Comparison of ENCODE assay signal across 22 cellular contexts in genomic region chr2:37992631-37993030, GRCh38.
DNase-seq lines count a peak whose midpoint lies in the region; ATAC-seq, FAIRE-seq and TF ChIP-seq lines count a peak whose summit lies in the region.
"Had no signal": no experiment of that assay in that cellular context is flagged by ENCODE, and none has a peak within 500 bp of the region (broad histone marks: within the 10 kb centered on the region; RNA-seq: fewer than 3 reads in every experiment).

No MANE protein-coding gene starts in this region.

- CTCF ChIA-PET in A549 (lab: Yijun Ruan, JAX) = interaction anchor here (0.7 to 2.5 kb wide), 9 partner anchors 10 to 284 kb away, joined by 3 to 15 read pairs (median 5); partner anchors contain the start of gene CYP1B1
- CTCF ChIA-PET in Calu3 (lab: Charles Lee) = interaction anchor here (0.6 to 2.6 kb wide), 12 partner anchors 11 to 572 kb away, joined by 3 to 31 read pairs (median 5); partner anchors contain the start of gene CYP1B1

- WGBS in A549 (ENCODE audit: missing lambda C conversion rate) = 72% methylated on average over 3 of the region's 3 CpGs

- H3K36me3 Mint-ChIP-seq in Calu3 (ENCODE audit: insufficient read depth, unreplicated experiment) (no peaks in the 10 kb centered on the region), nephron (ENCODE audit: low read depth) (no peaks in the 10 kb centered on the region)
- no peaks in the 10 kb centered on the region for H3K36me3 Mint-ChIP-seq in activated T-helper 17 cell treated with anti-CD3 and anti-CD28 coated beads, Interleukin-2, amount 50 U/mL, for 72 hours (ENCODE audit: low read depth)

- H3K27me3 Mint-ChIP-seq in Calu3 (ENCODE audit: unreplicated experiment) (no peaks in the 10 kb centered on the region), nephron (ENCODE audit: low read depth) (no peaks in the 10 kb centered on the region)
- no peaks in the 10 kb centered on the region for H3K27me3 Mint-ChIP-seq in activated T-helper 17 cell treated with anti-CD3 and anti-CD28 coated beads, Interleukin-2, amount 50 U/mL, for 72 hours
- H3K27me3 Mint-ChIP-seq: CD4-positive, CD25-positive, alpha-beta regulatory T cell; CD8-positive, alpha-beta memory T cell had no signal

- H3K4me3 Mint-ChIP-seq in Calu3 (ENCODE audit: low read depth, unreplicated experiment) = peak overlapping the region; percentile 39
- H3K4me3 Mint-ChIP-seq in nephron = peak overlapping the region in 2 of 3 experiments; percentile 10 to 63
- no peak overlapping the region for H3K4me3 Mint-ChIP-seq in activated T-helper 17 cell treated with anti-CD3 and anti-CD28 coated beads, Interleukin-2, amount 50 U/mL, for 72 hours
- H3K4me3 Mint-ChIP-seq: CD4-positive, CD25-positive, alpha-beta regulatory T cell; CD8-positive, alpha-beta memory T cell had no signal

- 0 out of 3 replicates have a peak overlapping the region, but pooled peaks have one; percentile 7 for H3K4me2 ChIP-seq in A549

- TF ChIP-seq CTCF in A549 (IDR thresholded peaks at IDR 0.05) = no peak
- TF ChIP-seq CTCF in Calu3 (IDR thresholded peaks at IDR 0.05; ENCODE audit: unreplicated experiment) = no peak
- no peak for TF ChIP-seq CTCF in VCaP (conservative IDR thresholded peaks at IDR 0.05)
- no peak for TF ChIP-seq CTCF in nephron (IDR thresholded peaks at IDR 0.05; ENCODE audit: unreplicated experiment in 3 of 3)
- TF ChIP-seq CTCF in GM13977 (IDR thresholded peaks at IDR 0.05; ENCODE audit: extremely low read depth, insufficient read depth, missing control alignments) = no peak

- TF ChIP-seq RAD21 in A549 (conservative IDR thresholded peaks at IDR 0.05 in 1 of 2, IDR thresholded peaks at IDR 0.05 in 1 of 2) = no peak

- no peak for ATAC-seq in A549
- ATAC-seq in activated T-helper 17 cell treated with anti-CD3 and anti-CD28 coated beads, Interleukin-2, amount 50 U/mL, for 72 hours (replicated peaks) = no peak

- no TSS peak for BruUV-seq in Calu3 (replicated peaks; lab: Mats Ljungman, UMichigan)

- no peak overlapping the region for H3K4me3 ChIP-seq in A549
- H3K4me3 ChIP-seq: GM23248, HAP-1 had no signal

- H3K27ac ChIP-seq in A549 (no peak overlapping the region), VCaP (peak overlapping the region; percentile 75)
- H3K27ac ChIP-seq: GM23248, HL-60 had no signal

- intact Hi-C loops in Calu3 (cut with micrococcal nuclease; ENCODE audit: unreplicated experiment) = loop anchor here (2.0 to 5.0 kb wide), 3 partner anchors 45 to 122 kb away; no protein-coding TSS in a partner anchor

- TF ChIP-seq POLR2A in A549 (IDR thresholded peaks at IDR 0.05; ENCODE audit: low read length) = no peak

- H3K4me1 ChIP-seq in A549 = 0 out of 3 replicates have a peak, but pooled peaks cover 5% of the 10 kb centered on the region
- H3K4me1 ChIP-seq: BE2C had no signal

- H3K9me3 ChIP-seq in A549 = no peaks in the 10 kb centered on the region
- H3K9me3 ChIP-seq: BE2C, HAP-1 had no signal

- POLR2A ChIA-PET in A549 (lab: Yijun Ruan, JAX) = no interaction called here

- H3K27ac Mint-ChIP-seq in Calu3 (ENCODE audit: unreplicated experiment) (peak overlapping the region; percentile 80), nephron (peak overlapping the region; percentile 78 to 91 (median 85))
- no peak overlapping the region for H3K27ac Mint-ChIP-seq in activated T-helper 17 cell treated with anti-CD3 and anti-CD28 coated beads, Interleukin-2, amount 50 U/mL, for 72 hours
- H3K27ac Mint-ChIP-seq: CD4-positive, CD25-positive, alpha-beta regulatory T cell; CD8-positive, alpha-beta memory T cell had no signal

- in situ Hi-C loops in GM13977 (cut with MboI; ENCODE audit: low pct_unique_long_range_greater_than_20kb, low sequenced_read_pairs, unreplicated experiment) = loop anchor here (25.0 kb wide), 1 partner anchor 520 kb away; no protein-coding TSS in a partner anchor

- H3K9me3 Mint-ChIP-seq in Calu3 (ENCODE audit: low read depth, unreplicated experiment) = no peaks in the 10 kb centered on the region
- no peaks in the 10 kb centered on the region for H3K9me3 Mint-ChIP-seq in nephron
- H3K9me3 Mint-ChIP-seq in activated T-helper 17 cell treated with anti-CD3 and anti-CD28 coated beads, Interleukin-2, amount 50 U/mL, for 72 hours = no peaks in the 10 kb centered on the region
- H3K9me3 Mint-ChIP-seq: CD4-positive, CD25-positive, alpha-beta regulatory T cell; CD8-positive, alpha-beta memory T cell had no signal

- no peak for FAIRE-seq in A549 (lab: Jason Lieb, UNC)
- FAIRE-seq: GM19239, HTR-8/SVneo had no signal

- DNase-seq in A549 (ENCODE audit: low read depth in 1 of 2, low spot score in 1 of 2) (no peak), Calu3 (no peak), cerebellar nuclear complex (lab: John Stamatoyannopoulos, UW) (no peak), GM13977 (ENCODE audit: low spot score) (no peak)
- no peak for DNase-seq in activated CD4-positive, alpha-beta T cell treated with anti-CD3 and anti-CD28 coated beads, Interleukin-2, amount 50 U/mL, for 1 hour
- DNase-seq: 8988T; BE2C; C1 segment of cervical spinal cord; CD4-positive, CD25-positive, alpha-beta regulatory T cell; CD8-positive, alpha-beta memory T cell; COR-L47; DMS79 treated with DMSO at 0.1 percent for 48 hours; GF-D8; GM23248; KG1 had no signal

- no peak for TF ChIP-seq EP300 in A549 (IDR thresholded peaks at IDR 0.05)

- H3K4me1 Mint-ChIP-seq in Calu3 (ENCODE audit: low read depth, unreplicated experiment) (peaks cover 36% of the 10 kb centered on the region), nephron (peaks cover 5% of the 10 kb centered on the region)
- H3K4me1 Mint-ChIP-seq in activated T-helper 17 cell treated with anti-CD3 and anti-CD28 coated beads, Interleukin-2, amount 50 U/mL, for 72 hours = no peaks in the 10 kb centered on the region
- H3K4me1 Mint-ChIP-seq: CD4-positive, CD25-positive, alpha-beta regulatory T cell; CD8-positive, alpha-beta memory T cell had no signal

TF ChIP-seq in A549, 52 proteins besides CTCF, POLR2A, EP300 and RAD21:
- no peak for TF ChIP-seq HES2 (IDR thresholded peaks at IDR 0.05)
- TF ChIP-seq KDM5A (IDR thresholded peaks at IDR 0.05) = no peak
- no peak for TF ChIP-seq MAFK (IDR thresholded peaks at IDR 0.05; ENCODE audit: partially characterized antibody)
- TF ChIP-seq HOXA7 (CRISPR knock-in tag; IDR thresholded peaks at IDR 0.05) = no peak
- TF ChIP-seq HOXB5 (CRISPR knock-in tag; IDR thresholded peaks at IDR 0.05) = no peak
- TF ChIP-seq BHLHE40 (IDR thresholded peaks at IDR 0.05; ENCODE audit: low read depth, low read length) = no peak
- TF ChIP-seq HEYL (CRISPR knock-in tag; IDR thresholded peaks at IDR 0.05) = no peak
- TF ChIP-seq NR3C1 (IDR thresholded peaks at IDR 0.05) = no peak
- TF ChIP-seq ELK1 (IDR thresholded peaks at IDR 0.05; ENCODE audit: low read depth, low read length) = no peak
- TF ChIP-seq FOXS1 (CRISPR knock-in tag; IDR thresholded peaks at IDR 0.05) = no peak
- TF ChIP-seq ATOH8 (CRISPR knock-in tag; IDR thresholded peaks at IDR 0.05; ENCODE audit: low read depth) = no peak
- TF ChIP-seq MAX (IDR thresholded peaks at IDR 0.05) = no peak
- TF ChIP-seq HDAC2 (IDR thresholded peaks at IDR 0.05) = no peak
